18 cellular contexts compared by ENCODE assay signal in the genomic region with DNA sequence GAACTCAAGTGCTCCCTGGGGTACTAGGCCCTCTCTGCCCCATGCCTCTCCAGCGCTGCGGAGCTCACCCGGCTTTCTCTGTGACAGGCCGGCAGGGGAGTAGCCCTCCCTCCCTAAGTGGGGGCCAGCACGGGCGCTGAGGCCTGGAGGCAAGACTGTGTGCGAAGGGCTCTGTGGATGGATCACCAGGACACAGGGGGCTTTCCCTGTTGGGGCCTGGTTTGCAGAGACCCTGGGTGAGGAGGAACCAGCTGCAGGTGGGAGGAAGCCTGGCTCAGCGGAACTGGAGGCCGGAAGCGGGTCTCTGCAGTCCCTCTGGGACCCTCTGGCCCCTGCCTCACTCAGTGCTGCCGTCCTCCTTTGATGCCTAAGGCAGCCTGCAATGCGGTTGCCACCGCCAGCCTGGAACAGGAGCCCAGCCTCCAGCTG.
DNase-seq lines count a peak whose midpoint lies in the region; ATAC-seq and TF ChIP-seq lines count a peak whose summit lies in the region.
"Had no signal": no experiment of that assay in that cellular context is flagged by ENCODE, and none has a peak within 500 bp of the region (broad histone marks: within the 10 kb centered on the region; RNA-seq: fewer than 3 reads in every experiment).

No MANE protein-coding gene starts in this region.

- no peak overlapping the region for H4K8ac ChIP-seq in H9 (replicated peaks; ENCODE audit: insufficient read length, low read depth, low read length)

- no peak overlapping the region for H4K5ac ChIP-seq in H9 (ENCODE audit: insufficient read length, low read depth, low read length)

- H4K20me1 ChIP-seq in H9 (ENCODE audit: control insufficient read depth, insufficient read depth, insufficient read length), result no peaks in the 10 kb centered on the region
- no peaks in the 10 kb centered on the region for H4K20me1 ChIP-seq in neural progenitor cell (ENCODE audit: low read depth)

- DNase-seq in NCI-H1417 (lab: John Stamatoyannopoulos, UW) (peak in 2 of 3 experiments; percentile 21 to 56), NCI-H1417 treated with DMSO at 0.1 percent for 48 hours (lab: John Stamatoyannopoulos, UW) (no peak), H9 (no peak), neural progenitor cell (ENCODE audit: low spot score) (no peak), natural killer cell (no peak), activated gamma-delta T cell (lab: John Stamatoyannopoulos, UW) (no peak)
- DNase-seq: activated CD4-positive, alpha-beta T cell treated with anti-CD3 and anti-CD28 coated beads, Interleukin-2, amount 50 U/mL, for 48 hours; activated T-cell treated with anti-CD3 and anti-CD28 coated beads, Interleukin-2, amount 50 U/mL, for 4 hours; EL; esophagus squamous epithelium; immature natural killer cell; MM.1S; naive thymus-derived CD4-positive, alpha-beta T cell; NCI-H2081; NCI-H748 treated with DMSO at 0.1 percent for 48 hours had no signal

- no peak overlapping the region for H2BK15ac ChIP-seq in H9 (ENCODE audit: low read depth, low read length)

- no peak overlapping the region for H2BK5ac ChIP-seq in H9 (ENCODE audit: insufficient read length, low read length)

- no peak overlapping the region for H3K4me2 ChIP-seq in H9 (ENCODE audit: insufficient read depth, insufficient read length, low read length)
- no peak overlapping the region for H3K4me2 ChIP-seq in neural progenitor cell

- H3K23ac ChIP-seq in H9 (ENCODE audit: insufficient read length, low read depth, low read length), result no peak overlapping the region

- H3K18ac ChIP-seq in H9 (ENCODE audit: insufficient read length, low read depth, low read length), result no peak overlapping the region

- H3K9ac ChIP-seq in H9 (ENCODE audit: extremely low read depth, insufficient read length, low read length) (no peak overlapping the region), neural progenitor cell (no peak overlapping the region)

- H3K27me3 Mint-ChIP-seq in H9 (ENCODE audit: low read depth) (no peaks in the 10 kb centered on the region; the same call in none of the 2 replicates), neural progenitor cell (ENCODE audit: insufficient read depth, low read depth) (peaks cover 2% of the 10 kb centered on the region), natural killer cell (ENCODE audit: low read depth in 2 of 2) (no peaks in the 10 kb centered on the region)
- H3K27me3 Mint-ChIP-seq: naive thymus-derived CD4-positive, alpha-beta T cell; stimulated activated naive CD8-positive, alpha-beta T cell treated with anti-CD3 and anti-CD28 coated beads, Interleukin-15, Interleukin-2, amounts not matched to agents 100 ng/mL and 50 ng/mL, for 24 hours had no signal

- H3K79me2 ChIP-seq in H9 (ENCODE audit: insufficient read depth, low read length) (no peaks in the 10 kb centered on the region), neural progenitor cell (ENCODE audit: low read depth) (no peaks in the 10 kb centered on the region)

- H3K27me3 ChIP-seq in H9 (ENCODE audit: insufficient read depth, low read length), result no peaks in the 10 kb centered on the region
- no peaks in the 10 kb centered on the region for H3K27me3 ChIP-seq in neural progenitor cell
- H3K27me3 ChIP-seq: esophagus squamous epithelium had no signal

- peak overlapping the region; percentile 83 to 92 (median 89); a peak in 3 of 7 replicates for H3K27ac Mint-ChIP-seq in H9
- peak overlapping the region; percentile 87 for H3K27ac Mint-ChIP-seq in neural progenitor cell
- H3K27ac Mint-ChIP-seq in natural killer cell, result no peak overlapping the region
- H3K27ac Mint-ChIP-seq: naive thymus-derived CD4-positive, alpha-beta T cell; stimulated activated naive CD8-positive, alpha-beta T cell treated with anti-CD3 and anti-CD28 coated beads, Interleukin-15, Interleukin-2, amounts not matched to agents 100 ng/mL and 50 ng/mL, for 24 hours had no signal

- H2AFZ ChIP-seq in H9 (ENCODE audit: low read length) (no peak overlapping the region), neural progenitor cell (replicated peaks) (no peak overlapping the region)

- H3K4me3 Mint-ChIP-seq in H9 (no peak overlapping the region), neural progenitor cell (no peak overlapping the region), natural killer cell (no peak overlapping the region)
- H3K4me3 Mint-ChIP-seq: activated T-cell treated with anti-CD3 and anti-CD28 coated beads, Interleukin-2, amount 50 U/mL, for 4 hours; immature natural killer cell; naive thymus-derived CD4-positive, alpha-beta T cell; stimulated activated naive CD8-positive, alpha-beta T cell treated with anti-CD3 and anti-CD28 coated beads, Interleukin-15, Interleukin-2, amounts not matched to agents 100 ng/mL and 50 ng/mL, for 24 hours had no signal

- H3K36me3 ChIP-seq in neural progenitor cell, result peaks cover under 1% of the 10 kb centered on the region

- peaks cover 6 to 25% of the 10 kb centered on the region in 2 experiments for H3K4me1 Mint-ChIP-seq in H9
- H3K4me1 Mint-ChIP-seq in neural progenitor cell, result peaks cover 26% of the 10 kb centered on the region
- peaks cover 0 to 6% of the 10 kb centered on the region in 2 donors for H3K4me1 Mint-ChIP-seq in natural killer cell

- no peak overlapping the region for H4K91ac ChIP-seq in H9 (ENCODE audit: insufficient read length, low read depth, low read length)

- intact Hi-C loops in natural killer cell (cut with micrococcal nuclease), result no loop called here

- H3K79me1 ChIP-seq in H9 (ENCODE audit: insufficient read depth, low read depth, low read length, poor library complexity, severe bottlenecking), result no peaks in the 10 kb centered on the region

- H3K9me3 ChIP-seq in H9 (ENCODE audit: control insufficient read depth, low read depth, low read length) (no peaks in the 10 kb centered on the region), neural progenitor cell (ENCODE audit: low read depth) (no peaks in the 10 kb centered on the region)
- H3K9me3 ChIP-seq: esophagus squamous epithelium had no signal

- H3K36me3 Mint-ChIP-seq in H9 (ENCODE audit: insufficient read depth in 1 of 3, low read depth in 3 of 3) (peaks cover 5 to 16% (median 10%) of the 10 kb centered on the region in 3 experiments; a peak in 6 of 7 replicates), neural progenitor cell (peaks cover 9% of the 10 kb centered on the region), natural killer cell (no peaks in the 10 kb centered on the region)

- H3K14ac ChIP-seq in H9 (ENCODE audit: insufficient read depth, low read length), result no peak overlapping the region

- H3F3A ChIP-seq in neural progenitor cell (ENCODE audit: low read depth), result no peaks in the 10 kb centered on the region

- no peak overlapping the region for H2BK12ac ChIP-seq in H9 (ENCODE audit: insufficient read length, low read depth, low read length)

- H3K23me2 ChIP-seq in H9 (ENCODE audit: insufficient read length, low read depth, low read length, poor library complexity, severe bottlenecking), result no peaks in the 10 kb centered on the region

- TF ChIP-seq CTCF in H9 (conservative IDR thresholded peaks at IDR 0.05), result no peak
- no peak for TF ChIP-seq CTCF in neural progenitor cell (IDR thresholded peaks at IDR 0.05)
- TF ChIP-seq CTCF in natural killer cell (IDR thresholded peaks at IDR 0.05), result no peak

- H3K9me3 Mint-ChIP-seq in H9 (no peaks in the 10 kb centered on the region), neural progenitor cell (no peaks in the 10 kb centered on the region), natural killer cell (no peaks in the 10 kb centered on the region)
- H3K9me3 Mint-ChIP-seq: activated T-cell treated with anti-CD3 and anti-CD28 coated beads, Interleukin-2, amount 50 U/mL, for 4 hours; immature natural killer cell; naive thymus-derived CD4-positive, alpha-beta T cell; stimulated activated naive CD8-positive, alpha-beta T cell treated with anti-CD3 and anti-CD28 coated beads, Interleukin-15, Interleukin-2, amounts not matched to agents 100 ng/mL and 50 ng/mL, for 24 hours had no signal

- H3K27ac ChIP-seq in H9 (ENCODE audit: insufficient read length, low read depth, low read length) (no peak overlapping the region), angular gyrus (ENCODE audit: low read depth, low read length) (peak overlapping the region; percentile 19), neural progenitor cell (no peak overlapping the region)
- H3K27ac ChIP-seq: esophagus squamous epithelium had no signal

- H3K4me1 ChIP-seq in H9 (ENCODE audit: insufficient read depth, low read length) (peaks cover 1% of the 10 kb centered on the region; the same call in 1 of the 2 replicates), neural progenitor cell (peaks cover 1% of the 10 kb centered on the region)

- no peak overlapping the region for H2BK120ac ChIP-seq in H9 (ENCODE audit: low read depth, low read length, poor library complexity, severe bottlenecking)

- ATAC-seq in natural killer cell (no peak), HG03039 (IDR thresholded peaks at IDR 0.05; ENCODE audit: unreplicated experiment) (no peak)
- ATAC-seq: activated T-cell treated with anti-CD3 and anti-CD28 coated beads, Interleukin-2, amount 50 U/mL, for 4 hours; naive thymus-derived CD4-positive, alpha-beta T cell had no signal

- H3K56ac ChIP-seq in H9 (ENCODE audit: insufficient read length, low read depth, low read length), result no peak overlapping the region

- no CpG with 5 or more reads among the region's 13 CpGs for whole genome bisulfite sequencing in H9 (ENCODE audit: extremely low coverage, insufficient read length, low lambda C conversion rate)

- no peak overlapping the region for H2AK5ac ChIP-seq in H9 (ENCODE audit: insufficient read length, low read length)

- no peak overlapping the region for H3K4ac ChIP-seq in H9 (ENCODE audit: low read depth, low read length)

- no peak overlapping the region for H3K4me3 ChIP-seq in neural progenitor cell
- H3K4me3 ChIP-seq: esophagus squamous epithelium had no signal

- no peak overlapping the region for H3T11ph ChIP-seq in H9 (ENCODE audit: low read length)

- H2BK20ac ChIP-seq in H9 (ENCODE audit: low read depth, low read length, poor library complexity, severe bottlenecking), result no peak overlapping the region

Comparison
In these comparisons a context has a peak if more than half of its experiments do, and no peak if none do; other contexts are left out.
1. DNase-seq: peak in NCI-H1417 (2 of 3); none in NCI-H1417 treated with DMSO at 0.1 percent for 48 hours (single experiment), H9 (single experiment), neural progenitor cell (single experiment), natural killer cell (single experiment) and activated gamma-delta T cell (single experiment).
2. H3K27ac Mint-ChIP-seq: peak in H9 (3 of 3) and neural progenitor cell (single experiment); none in natural killer cell (0 of 2).